In the genomic region with DNA sequence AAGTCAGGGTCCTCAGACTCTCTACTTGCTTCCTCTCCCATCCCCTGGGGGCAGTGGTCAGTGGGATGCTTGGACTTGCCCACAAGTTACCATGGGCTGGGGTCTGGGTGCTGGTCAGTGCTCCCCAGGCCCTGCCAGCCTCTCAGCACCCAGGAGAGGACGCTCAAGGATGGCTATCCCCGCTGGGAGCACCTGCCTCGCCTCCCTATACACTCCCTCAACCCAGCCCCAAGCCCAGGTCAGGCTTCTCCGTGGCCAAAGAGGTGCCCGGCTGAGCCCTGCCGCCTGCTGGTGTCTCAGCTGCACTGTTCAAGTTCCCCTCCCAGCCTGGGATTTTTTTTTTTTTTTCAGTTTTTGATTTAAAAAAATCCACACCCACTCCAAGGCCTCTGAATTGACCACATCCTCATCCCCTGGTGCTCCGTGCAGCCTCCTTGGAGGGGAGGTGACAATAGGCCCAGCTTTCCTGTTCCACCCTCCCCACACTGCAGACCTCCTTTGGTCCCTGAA, we compare ENCODE assay signal across 8 cellular contexts. TPM values are rescaled to one million over a fixed set of nuclear protein-coding genes. Genes with fewer than 3 reads are reported as not detected.
DNase-seq lines count a peak whose midpoint lies in the region; ATAC-seq and TF ChIP-seq lines count a peak whose summit lies in the region.

No MANE protein-coding gene starts in this region.

- BruUV-seq in MCF 10A (replicated peaks; lab: Mats Ljungman, UMichigan), result no TSS peak

- TF ChIP-seq CTCF in MCF 10A (IDR thresholded peaks at IDR 0.05; ENCODE audit: unreplicated experiment) (peak; percentile 68), mesothelial cell of epicardium (IDR thresholded peaks at IDR 0.05; ENCODE audit: unreplicated experiment) (peak; percentile 11)

- no peaks in the 10 kb centered on the region for H3K9me3 Mint-ChIP-seq in activated naive CD4-positive, alpha-beta T cell treated with anti-CD3 and anti-CD28 coated beads for 36 hours
- no peaks in the 10 kb centered on the region for H3K9me3 Mint-ChIP-seq in MCF 10A (ENCODE audit: unreplicated experiment)
- H3K9me3 Mint-ChIP-seq in mesothelial cell of epicardium, result no peaks in the 10 kb centered on the region

- ATAC-seq in GM18520 (IDR thresholded peaks at IDR 0.05; ENCODE audit: unreplicated experiment), result no peak

- peaks cover 13% of the 10 kb centered on the region for H3K4me1 Mint-ChIP-seq in activated naive CD4-positive, alpha-beta T cell treated with anti-CD3 and anti-CD28 coated beads for 36 hours (ENCODE audit: low read depth)
- H3K4me1 Mint-ChIP-seq in MCF 10A (ENCODE audit: insufficient read depth, unreplicated experiment) (no peaks in the 10 kb centered on the region), mesothelial cell of epicardium (no peaks in the 10 kb centered on the region)

- intact Hi-C loops in activated naive CD4-positive, alpha-beta T cell treated with anti-CD3 and anti-CD28 coated beads for 36 hours (cut with micrococcal nuclease), result loop anchor here (1.0 to 2.0 kb wide), 2 partner anchors 121 to 128 kb away; no protein-coding TSS in a partner anchor
- intact Hi-C loops in MCF 10A (cut with micrococcal nuclease), result loop anchor here (1.0 to 5.0 kb wide), 3 partner anchors 72 to 153 kb away; a partner anchor contains a TSS

- peaks cover 12% of the 10 kb centered on the region for H3K27me3 Mint-ChIP-seq in activated naive CD4-positive, alpha-beta T cell treated with anti-CD3 and anti-CD28 coated beads for 36 hours (ENCODE audit: low read depth)
- H3K27me3 Mint-ChIP-seq in MCF 10A (ENCODE audit: insufficient read depth, unreplicated experiment) (no peaks in the 10 kb centered on the region), mesothelial cell of epicardium (ENCODE audit: low read depth) (peaks cover 36% of the 10 kb centered on the region)

- peak; percentile 55 for DNase-seq in activated naive CD4-positive, alpha-beta T cell treated with anti-CD3 and anti-CD28 coated beads for 36 hours
- no peak for DNase-seq in activated naive CD4-positive, alpha-beta T cell treated with anti-CD3 and anti-CD28 coated beads, Interleukin-2, amount 50 U/mL, for 16 hours
- DNase-seq in NOMO-1 (lab: John Stamatoyannopoulos, UW; ENCODE audit: unreplicated experiment in 2 of 2) (peak; percentile 38 to 55), MCF 10A (ENCODE audit: unreplicated experiment) (peak; percentile 62), mesothelial cell of epicardium (ENCODE audit: low spot score in 2 of 2, unreplicated experiment in 2 of 2) (no peak), NCI-H1092 (lab: John Stamatoyannopoulos, UW) (no peak), NCI-H2171 (lab: John Stamatoyannopoulos, UW) (no peak)

- CTCF ChIA-PET in activated naive CD4-positive, alpha-beta T cell treated with anti-CD3 and anti-CD28 coated beads for 36 hours (lab: Charles Lee), result no interaction called here
- CTCF ChIA-PET in MCF 10A (lab: Yijun Ruan, JAX), result interaction anchor here (0.6 to 1.4 kb wide), 11 partner anchors 11 to 492 kb away, joined by 3 to 4 read pairs (median 3); no protein-coding TSS in a partner anchor

- no peak overlapping the region for H3K4me3 Mint-ChIP-seq in activated naive CD4-positive, alpha-beta T cell treated with anti-CD3 and anti-CD28 coated beads for 36 hours
- H3K4me3 Mint-ChIP-seq in MCF 10A (ENCODE audit: unreplicated experiment) (peak overlapping the region; percentile 40), mesothelial cell of epicardium (no peak overlapping the region)

- H3K36me3 Mint-ChIP-seq in activated naive CD4-positive, alpha-beta T cell treated with anti-CD3 and anti-CD28 coated beads for 36 hours (ENCODE audit: low read depth), result no peaks in the 10 kb centered on the region
- H3K36me3 Mint-ChIP-seq in MCF 10A (ENCODE audit: insufficient read depth, unreplicated experiment) (no peaks in the 10 kb centered on the region), mesothelial cell of epicardium (no peaks in the 10 kb centered on the region)

- no peak overlapping the region for H3K27ac Mint-ChIP-seq in activated naive CD4-positive, alpha-beta T cell treated with anti-CD3 and anti-CD28 coated beads for 36 hours
- no peak overlapping the region for H3K27ac Mint-ChIP-seq in MCF 10A (ENCODE audit: low read depth, unreplicated experiment)
- no peak overlapping the region for H3K27ac Mint-ChIP-seq in mesothelial cell of epicardium

- POLR2A ChIA-PET in MCF 10A (lab: Yijun Ruan, JAX), result interaction anchor here (0.6 to 1.1 kb wide), 2 partner anchors 43 to 225 kb away, joined by 3 to 4 read pairs; no protein-coding TSS in a partner anchor

RNA-seq across cellular contexts. Expression of a gene that starts 10.8 kb away (rescaled TPM):
- total RNA-seq in activated naive CD4-positive, alpha-beta T cell treated with anti-CD3 and anti-CD28 coated beads for 36 hours, result not detected
- total RNA-seq in MCF 10A (2022) (not detected in 2 replicates), mesothelial cell of epicardium (not detected in 3 replicates)

Comparison
In these comparisons a context has a peak if more than half of its experiments do, and no peak if none do; other contexts are left out.
1. DNase-seq: peak in activated naive CD4-positive, alpha-beta T cell treated with anti-CD3 and anti-CD28 coated beads for 36 hours (single experiment), NOMO-1 (2 of 2) and MCF 10A (single experiment); none in activated naive CD4-positive, alpha-beta T cell treated with anti-CD3 and anti-CD28 coated beads, Interleukin-2, amount 50 U/mL, for 16 hours (single experiment), mesothelial cell of epicardium (0 of 2), NCI-H1092 (single experiment) and NCI-H2171 (single experiment).